Comparison of ENCODE assay signal across 9 cellular contexts in the genomic region with DNA sequence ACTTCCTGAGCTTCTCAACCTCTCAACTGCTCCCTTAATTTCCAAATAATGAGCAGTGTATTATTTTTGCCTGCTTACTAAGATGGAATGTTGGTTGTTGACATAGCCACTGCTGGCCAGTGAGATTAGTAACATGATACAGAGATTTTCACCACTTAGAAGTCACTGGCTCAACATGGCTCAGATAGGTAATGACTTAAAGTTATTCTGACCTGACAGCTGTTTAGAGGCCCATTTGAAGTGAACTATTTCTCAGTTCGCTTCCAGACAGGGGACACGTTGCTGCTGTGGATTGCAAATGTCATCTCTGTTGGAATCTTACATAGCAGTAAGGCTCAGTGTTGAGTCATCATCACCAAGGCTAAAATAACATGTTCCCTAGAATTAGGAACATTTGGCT.
DNase-seq lines count a peak whose midpoint lies in the region; ATAC-seq and TF ChIP-seq lines count a peak whose summit lies in the region.
"Had no signal": no experiment of that assay in that cellular context is flagged by ENCODE, and none has a peak within 500 bp of the region (broad histone marks: within the 10 kb centered on the region; RNA-seq: fewer than 3 reads in every experiment).

No MANE protein-coding gene starts in this region.

- ATAC-seq in HG03565 (IDR thresholded peaks at IDR 0.05; ENCODE audit: unreplicated experiment) = no peak

- DNase-seq in ELR (ENCODE audit: low read depth) = peak; percentile 58
- peak; percentile 2 for DNase-seq in RKO (ENCODE audit: low spot score)
- DNase-seq in fibroblast of the aortic adventitia (ENCODE audit: low read depth) = peak; percentile 82
- DNase-seq in retinal pigment epithelial cell (ENCODE audit: low read depth) = peak; percentile 94
- DNase-seq in D341Med (ENCODE audit: low spot score) = no peak
- no peak for DNase-seq in GM13976 (ENCODE audit: low spot score)
- no peak for DNase-seq in dermis blood vessel endothelial cell
- DNase-seq: stimulated activated CD8-positive, alpha-beta memory T cell treated with anti-CD3 and anti-CD28 coated beads, Interleukin-4, amount 100 ng/mL, for 48 hours had no signal

- H3K4me3 ChIP-seq in fibroblast of the aortic adventitia (ENCODE audit: low read depth, low read length) (no peak overlapping the region), retinal pigment epithelial cell (ENCODE audit: low read length) (no peak overlapping the region)

- TF ChIP-seq CTCF in fibroblast of the aortic adventitia (IDR thresholded peaks at IDR 0.05; ENCODE audit: insufficient read depth, low read length) (no peak), retinal pigment epithelial cell (conservative IDR thresholded peaks at IDR 0.05; ENCODE audit: low read depth, low read length) (no peak), GM13976 (IDR thresholded peaks at IDR 0.05; ENCODE audit: borderline replicate concordance, control extremely low read depth, extremely low read depth, insufficient read depth, missing control alignments) (no peak)

- in situ Hi-C loops in GM13976 (cut with MboI; ENCODE audit: low sequenced_read_pairs, unreplicated experiment) = no loop called here

Comparison
In these comparisons a context has a peak if more than half of its experiments do, and no peak if none do; other contexts are left out.
1. DNase-seq: peak in ELR (single experiment), RKO (single experiment), fibroblast of the aortic adventitia (single experiment) and retinal pigment epithelial cell (single experiment); none in D341Med (single experiment), GM13976 (single experiment) and dermis blood vessel endothelial cell (single experiment).